In genomic region chr15:41797194-41797593, GRCh38 we compare ENCODE assay signal across 19 cellular contexts. TPM values are rescaled to one million over a fixed set of nuclear protein-coding genes. Genes with fewer than 3 reads are reported as not detected.
DNase-seq lines count a peak whose midpoint lies in the region; ATAC-seq, FAIRE-seq and TF ChIP-seq lines count a peak whose summit lies in the region.
"Had no signal": no experiment of that assay in that cellular context is flagged by ENCODE, and none has a peak within 500 bp of the region (broad histone marks: within the 10 kb centered on the region; RNA-seq: fewer than 3 reads in every experiment).

No MANE protein-coding gene starts in this region.

- peaks cover 0 to 6% of the 10 kb centered on the region in 2 donors for H3K4me1 ChIP-seq in ascending aorta

- peaks cover 9% of the 10 kb centered on the region for H3K36me3 ChIP-seq in bronchial epithelial cell (ENCODE audit: control insufficient read depth, insufficient read depth, low read length)
- H3K36me3 ChIP-seq in ascending aorta: peaks cover 8 to 18% of the 10 kb centered on the region in 2 donors

- H3K9me3 ChIP-seq in ascending aorta: no peaks in the 10 kb centered on the region

- H3K4me3 Mint-ChIP-seq in stimulated activated naive CD8-positive, alpha-beta T cell treated with anti-CD3 and anti-CD28 coated beads, Interleukin-15, Interleukin-2, amounts not matched to agents 100 ng/mL and 50 ng/mL, for 24 hours: no peak overlapping the region
- no peak overlapping the region for H3K4me3 Mint-ChIP-seq in naive B cell
- H3K4me3 Mint-ChIP-seq: activated naive CD4-positive, alpha-beta T cell treated with anti-CD3 and anti-CD28 coated beads, Interleukin-2, amount 10 ng/mL, durations not matched to agents 7 days and 5 days; T-helper 17 cell had no signal

- peaks cover 39% of the 10 kb centered on the region for H3K4me1 Mint-ChIP-seq in stimulated activated naive CD8-positive, alpha-beta T cell treated with anti-CD3 and anti-CD28 coated beads, Interleukin-15, Interleukin-2, amounts not matched to agents 100 ng/mL and 50 ng/mL, for 24 hours (ENCODE audit: low read depth)
- H3K4me1 Mint-ChIP-seq in naive B cell: peaks cover 20 to 43% (median 28%) of the 10 kb centered on the region in 3 donors

- H3K27ac ChIP-seq in ascending aorta: peak overlapping the region in 1 of 2 donors; percentile 65

- H3K36me3 Mint-ChIP-seq in stimulated activated naive CD8-positive, alpha-beta T cell treated with anti-CD3 and anti-CD28 coated beads, Interleukin-15, Interleukin-2, amounts not matched to agents 100 ng/mL and 50 ng/mL, for 24 hours (ENCODE audit: low read depth): peaks cover 14% of the 10 kb centered on the region
- peaks cover 11 to 14% of the 10 kb centered on the region in 2 donors for H3K36me3 Mint-ChIP-seq in naive B cell

- H3K27ac Mint-ChIP-seq in stimulated activated naive CD8-positive, alpha-beta T cell treated with anti-CD3 and anti-CD28 coated beads, Interleukin-15, Interleukin-2, amounts not matched to agents 100 ng/mL and 50 ng/mL, for 24 hours: peak overlapping the region; percentile 26
- H3K27ac Mint-ChIP-seq in naive B cell: peak overlapping the region in 4 of 6 donors; percentile 3 to 49 (median 20)
- H3K27ac Mint-ChIP-seq: T-helper 17 cell had no signal

- no peaks in the 10 kb centered on the region for H3K27me3 Mint-ChIP-seq in stimulated activated naive CD8-positive, alpha-beta T cell treated with anti-CD3 and anti-CD28 coated beads, Interleukin-15, Interleukin-2, amounts not matched to agents 100 ng/mL and 50 ng/mL, for 24 hours
- no peaks in the 10 kb centered on the region for H3K27me3 Mint-ChIP-seq in naive B cell
- H3K27me3 Mint-ChIP-seq: activated naive CD4-positive, alpha-beta T cell treated with anti-CD3 and anti-CD28 coated beads, Interleukin-2, amount 10 ng/mL, durations not matched to agents 7 days and 5 days; T-helper 17 cell had no signal

- intact Hi-C loops in ascending aorta (cut with DNase I): no loop called here

- FAIRE-seq in bronchial epithelial cell (lab: Jason Lieb, UNC): no peak
- FAIRE-seq: islet of Langerhans, small intestine had no signal

- H3K4me3 ChIP-seq in bronchial epithelial cell (ENCODE audit: low read depth, low read length) (no peak overlapping the region), ascending aorta (no peak overlapping the region)

- no peak for ATAC-seq in stimulated activated naive CD8-positive, alpha-beta T cell treated with anti-CD3 and anti-CD28 coated beads, Interleukin-15, Interleukin-2, amounts not matched to agents 100 U/mL and 50 U/mL, for 24 hours
- ATAC-seq in naive B cell (ENCODE audit: low read depth in 2 of 2): no peak
- ATAC-seq: T-helper 17 cell had no signal

- H3K9me3 Mint-ChIP-seq in stimulated activated naive CD8-positive, alpha-beta T cell treated with anti-CD3 and anti-CD28 coated beads, Interleukin-15, Interleukin-2, amounts not matched to agents 100 ng/mL and 50 ng/mL, for 24 hours: no peaks in the 10 kb centered on the region
- H3K9me3 Mint-ChIP-seq in naive B cell: peaks cover 0 to 2% (median 0%) of the 10 kb centered on the region in 7 donors
- H3K9me3 Mint-ChIP-seq: activated naive CD4-positive, alpha-beta T cell treated with anti-CD3 and anti-CD28 coated beads, Interleukin-2, amount 10 ng/mL, durations not matched to agents 7 days and 5 days had no signal

- TF ChIP-seq CTCF in bronchial epithelial cell (IDR thresholded peaks at IDR 0.05; ENCODE audit: insufficient read depth, low read length, severe bottlenecking) (no peak), ascending aorta (IDR thresholded peaks at IDR 0.05) (no peak)

- no peak for DNase-seq in stimulated activated naive CD8-positive, alpha-beta T cell treated with anti-CD3 and anti-CD28 coated beads, Interleukin-15, Interleukin-2, amounts not matched to agents 100 U/mL and 50 U/mL, for 24 hours
- DNase-seq in bronchial epithelial cell (ENCODE audit: low read depth) (peak; percentile 24), naive B cell (no peak), GDM1 (lab: John Stamatoyannopoulos, UW) (no peak), putamen (ENCODE audit: low spot score) (no peak), ascending aorta (ENCODE audit: low spot score in 2 of 2) (no peak), NCI-H226 (no peak)
- DNase-seq: ACHN; activated CD8-positive, alpha-beta memory T cell treated with anti-CD3 and anti-CD28 coated beads, Interleukin-2, amount 50 U/mL, for 4 hours; activated naive CD4-positive, alpha-beta T cell treated with anti-CD3 and anti-CD28 coated beads, Interleukin-2, amount 10 ng/mL, durations not matched to agents 7 days and 5 days; GF-D8; midbrain; NCI-H2029 treated with DMSO at 0.1 percent for 48 hours; NCI-H69; occipital lobe; small intestine; T-helper 17 cell had no signal

- H3K27me3 ChIP-seq in bronchial epithelial cell (ENCODE audit: control insufficient read depth, insufficient read depth, low read length): no peaks in the 10 kb centered on the region
- no peaks in the 10 kb centered on the region for H3K27me3 ChIP-seq in ascending aorta

RNA-seq across cellular contexts. Expression of gene MAPKBP1, which starts 22.9 kb away (rescaled TPM):
- total RNA-seq in bronchial epithelial cell (12.9 and 17.9 TPM in 2 replicates), ascending aorta (27.6 TPM)
- polyA plus RNA-seq in naive B cell (ENCODE audit: low read depth in 6 of 6): 1 to 10 TPM in 5 of 6 donors, not detected in 1; 1.6 to 5.5 (median 2.2) TPM

RNA-seq across cellular contexts. Expression of gene JMJD7, which starts 30.7 kb away (rescaled TPM):
- total RNA-seq in bronchial epithelial cell: 22.9 TPM in 2 replicates
- 10 to 100 TPM; 11.3 to 32.6 (median 14.3) TPM for polyA plus RNA-seq in naive B cell (ENCODE audit: low read depth in 6 of 6)
- total RNA-seq in ascending aorta: 16.4 TPM

RNA-seq across cellular contexts. Expression of gene PLA2G4B, which starts 41.5 kb away (rescaled TPM):
- total RNA-seq in bronchial epithelial cell (8.2 and 42.6 TPM in 2 replicates), ascending aorta (13.9 TPM)
- 1 to 10 TPM in 1 of 6 donors, under 1 TPM in 3, not detected in 2; 0.45 to 1.5 (median 0.48) TPM for polyA plus RNA-seq in naive B cell (ENCODE audit: low read depth in 6 of 6)
